In genomic region chrX:113759422-113759821, GRCh38 we compare ENCODE assay signal across 23 cellular contexts.
"Had no signal": no experiment of that assay in that cellular context is flagged by ENCODE, and none has a peak within 500 bp of the region (broad histone marks: within the 10 kb centered on the region; RNA-seq: fewer than 3 reads in every experiment).

No MANE protein-coding gene starts in this region.

- H3K27ac ChIP-seq: brain microvascular endothelial cell, cardiac muscle cell, colonic mucosa had no signal

- H3K4me1 ChIP-seq: colonic mucosa had no signal

- H3K9me3 Mint-ChIP-seq: activated CD4-positive, alpha-beta memory T cell treated with anti-CD3 and anti-CD28 coated beads, Interleukin-2, amount 10 ng/mL, durations not matched to agents 7 days and 5 days; activated CD4-positive, alpha-beta T cell treated with anti-CD3 and anti-CD28 coated beads, Interleukin-2, amount 10 ng/mL, durations not matched to agents 7 days and 5 days; activated naive CD4-positive, alpha-beta T cell treated with anti-CD3 and anti-CD28 coated beads for 36 hours; activated T-helper 17 cell treated with anti-CD3 and anti-CD28 coated beads, Interleukin-2, amount 50 U/mL, for 72 hours; T-helper 1 cell treated with Interleukin-12 subunit alpha and Interleukin-12 subunit beta and Interleukin-4 antibody, amounts not matched to agents 30 μg/mL and 1 μg/mL, for 36 hours had no signal

- H3K4me1 Mint-ChIP-seq: activated CD4-positive, alpha-beta memory T cell treated with anti-CD3 and anti-CD28 coated beads, Interleukin-2, amount 10 ng/mL, durations not matched to agents 7 days and 5 days; activated CD4-positive, alpha-beta T cell treated with anti-CD3 and anti-CD28 coated beads, Interleukin-2, amount 10 ng/mL, durations not matched to agents 7 days and 5 days; activated T-helper 17 cell treated with anti-CD3 and anti-CD28 coated beads, Interleukin-2, amount 50 U/mL, for 72 hours had no signal

- H3K27ac Mint-ChIP-seq: activated CD4-positive, alpha-beta memory T cell treated with anti-CD3 and anti-CD28 coated beads, Interleukin-2, amount 10 ng/mL, durations not matched to agents 7 days and 5 days; activated CD4-positive, alpha-beta T cell treated with anti-CD3 and anti-CD28 coated beads, Interleukin-2, amount 10 ng/mL, durations not matched to agents 7 days and 5 days; activated naive CD4-positive, alpha-beta T cell treated with anti-CD3 and anti-CD28 coated beads for 36 hours; activated naive CD8-positive, alpha-beta T cell; activated T-helper 17 cell treated with anti-CD3 and anti-CD28 coated beads, Interleukin-2, amount 50 U/mL, for 72 hours; T-helper 1 cell treated with Interleukin-12 subunit alpha and Interleukin-12 subunit beta and Interleukin-4 antibody, amounts not matched to agents 30 μg/mL and 1 μg/mL, for 36 hours; WTC11 had no signal

- H3K36me3 Mint-ChIP-seq: activated naive CD8-positive, alpha-beta T cell had no signal

- H3K4me3 ChIP-seq: cardiac muscle cell, colonic mucosa had no signal

- DNase-seq: activated CD4-positive, alpha-beta memory T cell treated with anti-CD3 and anti-CD28 coated beads, Interleukin-2, amount 10 ng/mL, durations not matched to agents 7 days and 5 days; activated CD4-positive, alpha-beta T cell treated with anti-CD3 and anti-CD28 coated beads, Interleukin-2, amount 10 ng/mL, durations not matched to agents 7 days and 5 days; activated CD4-positive, CD25-positive, alpha-beta regulatory T cell treated with anti-CD3 and anti-CD28 coated beads, Interleukin-2, amount 50 U/mL, for 72 hours; activated gamma-delta T cell; activated naive CD4-positive, alpha-beta T cell treated with anti-CD3 and anti-CD28 coated beads for 36 hours; activated T-cell treated with anti-CD3 and anti-CD28 coated beads for 4 hours; activated T-cell treated with anti-CD3 and anti-CD28 coated beads, Interleukin-2, amount 50 U/mL, for 48 hours; amygdala; brain microvascular endothelial cell; cerebellar nuclear complex; colonic mucosa; NCI-H1092; NCI-H1694 treated with DMSO at 0.1 percent for 48 hours; NCI-H2081; NCI-H510A treated with DMSO at 0.1 percent for 48 hours; NCI-H69; PC-3; SHP77 treated with DMSO at 0.1 percent for 48 hours had no signal

- H3K36me3 ChIP-seq: brain microvascular endothelial cell, cardiac muscle cell, colonic mucosa had no signal

- H3K27me3 ChIP-seq: brain microvascular endothelial cell, cardiac muscle cell, colonic mucosa had no signal

- ATAC-seq: activated T-helper 17 cell treated with anti-CD3 and anti-CD28 coated beads, Interleukin-2, amount 50 U/mL, for 72 hours; PC-3; WTC11 had no signal

- H3K27me3 Mint-ChIP-seq: activated CD4-positive, alpha-beta memory T cell treated with anti-CD3 and anti-CD28 coated beads, Interleukin-2, amount 10 ng/mL, durations not matched to agents 7 days and 5 days; activated CD4-positive, alpha-beta T cell treated with anti-CD3 and anti-CD28 coated beads, Interleukin-2, amount 10 ng/mL, durations not matched to agents 7 days and 5 days; activated naive CD8-positive, alpha-beta T cell; activated T-helper 17 cell treated with anti-CD3 and anti-CD28 coated beads, Interleukin-2, amount 50 U/mL, for 72 hours had no signal

- H3K4me3 Mint-ChIP-seq: activated CD4-positive, alpha-beta memory T cell treated with anti-CD3 and anti-CD28 coated beads, Interleukin-2, amount 10 ng/mL, durations not matched to agents 7 days and 5 days; activated CD4-positive, alpha-beta T cell treated with anti-CD3 and anti-CD28 coated beads, Interleukin-2, amount 10 ng/mL, durations not matched to agents 7 days and 5 days; activated naive CD4-positive, alpha-beta T cell treated with anti-CD3 and anti-CD28 coated beads for 36 hours; activated naive CD8-positive, alpha-beta T cell; activated T-helper 17 cell treated with anti-CD3 and anti-CD28 coated beads, Interleukin-2, amount 50 U/mL, for 72 hours; T-helper 1 cell treated with Interleukin-12 subunit alpha and Interleukin-12 subunit beta and Interleukin-4 antibody, amounts not matched to agents 30 μg/mL and 1 μg/mL, for 36 hours; WTC11 had no signal

- H3K9me3 ChIP-seq: colonic mucosa had no signal
